In the genomic region with DNA sequence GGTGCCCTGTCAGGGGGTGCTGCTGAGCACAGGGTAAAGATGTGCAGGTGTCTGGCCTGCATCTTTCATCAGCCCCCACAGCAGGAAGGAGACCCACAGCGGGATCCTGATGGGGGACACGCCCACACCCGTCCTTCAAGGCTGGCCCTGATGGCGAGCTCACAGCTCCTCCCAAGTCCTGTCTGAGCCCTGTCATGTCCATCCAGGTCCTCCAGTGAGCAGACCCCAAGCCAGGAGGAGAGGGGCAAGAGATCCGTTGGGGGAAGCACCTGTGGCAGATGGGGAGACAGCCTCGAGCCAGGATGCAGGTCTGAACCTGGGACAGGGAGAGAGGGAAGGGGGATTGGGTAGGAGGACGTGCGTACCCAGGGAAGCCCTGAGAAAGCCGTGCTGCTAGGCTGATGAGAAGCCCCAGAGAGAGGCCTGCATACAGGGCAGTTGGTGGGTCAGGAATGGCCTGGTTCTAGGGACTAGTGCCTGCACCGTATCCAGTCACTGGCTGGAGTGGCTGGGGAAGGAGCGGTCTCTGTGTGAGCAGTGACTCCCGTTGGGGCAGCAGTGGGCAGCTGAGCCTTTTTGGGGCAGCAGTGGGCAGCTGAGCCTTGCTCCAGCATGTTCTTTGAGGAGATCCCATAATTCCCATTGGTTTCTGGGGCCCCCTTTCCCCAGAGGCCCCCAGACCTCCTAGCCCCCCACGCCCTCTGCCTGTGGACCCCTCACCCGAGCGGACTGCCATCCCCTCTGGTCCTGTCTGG, we compare ENCODE assay signal across 13 cellular contexts.
A peak's percentile ranks its signal among the peaks of the same experiment; 100 is the strongest.
DNase-seq lines count a peak whose midpoint lies in the region; ATAC-seq and TF ChIP-seq lines count a peak whose summit lies in the region.
"Had no signal": no experiment of that assay in that cellular context is flagged by ENCODE, and none has a peak within 500 bp of the region (broad histone marks: within the 10 kb centered on the region; RNA-seq: fewer than 3 reads in every experiment).

No MANE protein-coding gene starts in this region.

- TF ChIP-seq CTCF in CD4-positive, alpha-beta T cell (IDR thresholded peaks at IDR 0.05) = no peak
- TF ChIP-seq CTCF in RWPE1 (conservative IDR thresholded peaks at IDR 0.05; ENCODE audit: low read depth) (no peak), heart right ventricle (IDR thresholded peaks at IDR 0.05) (no peak)

- H3K4me3 ChIP-seq in heart right ventricle = no peak overlapping the region

- intact Hi-C loops in CD4-positive, alpha-beta T cell (cut with DNase I, micrococcal nuclease) = no loop called here
- intact Hi-C loops in heart right ventricle (cut with DNase I) (loop anchor here in 3 of 10 donors (2.0 to 10.0 kb wide), 2 partner anchors 20 to 132 kb away; a partner anchor contains a TSS), posterior vena cava (cut with DNase I) (no loop called here)

- no peaks in the 10 kb centered on the region for H3K9me3 ChIP-seq in CD4-positive, alpha-beta T cell (ENCODE audit: control insufficient read depth, low read length)
- no peaks in the 10 kb centered on the region for H3K9me3 ChIP-seq in heart right ventricle

- no peaks in the 10 kb centered on the region for H3K27me3 Mint-ChIP-seq in CD4-positive, alpha-beta T cell

- CTCF ChIA-PET in CD4-positive, alpha-beta T cell (lab: Charles Lee) = interaction anchor here (0.6 kb wide), 1 partner anchor 23 kb away, joined by 3 read pairs; no protein-coding TSS in a partner anchor
- CTCF ChIA-PET in RWPE1 (lab: Yijun Ruan, JAX) = no interaction called here

- H3K36me3 ChIP-seq in heart right ventricle = no peaks in the 10 kb centered on the region

- 93 to 95% methylated on average over 15 of the region's 15 CpGs for WGBS in heart right ventricle, 2 donors

- peak overlapping the region; percentile 46 for H3K27ac ChIP-seq in CD4-positive, alpha-beta T cell (ENCODE audit: low read depth, low read length)
- H3K27ac ChIP-seq in RWPE1 (peak overlapping the region; percentile 97), heart right ventricle (peak overlapping the region in 9 of 10 donors; percentile 56 to 81 (median 72))

- peak in 1 of 10 experiments; percentile 32 for DNase-seq in CD4-positive, alpha-beta T cell
- DNase-seq in RWPE1 (ENCODE audit: low spot score) (no peak), heart right ventricle (peak in 1 of 2 donors; percentile 3), posterior vena cava (ENCODE audit: low spot score) (peak; percentile 59), NCI-H748 (lab: John Stamatoyannopoulos, UW; ENCODE audit: unreplicated experiment) (no peak), CD1c-positive myeloid dendritic cell (ENCODE audit: extremely low spot score) (no peak)
- DNase-seq: activated CD4-positive, alpha-beta T cell treated with anti-CD3 and anti-CD28 coated beads, Interleukin-2, amount 50 U/mL, for 1 hour; cortex of kidney; HFFc6; NCI-H1092; NCI-H2227 treated with DMSO at 0.1 percent for 48 hours had no signal

- no peaks in the 10 kb centered on the region for H3K36me3 Mint-ChIP-seq in CD4-positive, alpha-beta T cell (ENCODE audit: low read depth)

- POLR2A ChIA-PET in CD4-positive, alpha-beta T cell (lab: Charles Lee) = interaction anchor here (0.8 to 2.7 kb wide), 4 partner anchors 11 to 301 kb away, joined by 3 to 20 read pairs (median 6); a partner anchor contains a TSS
- POLR2A ChIA-PET in RWPE1 (lab: Yijun Ruan, JAX; ENCODE audit: low non-redundant PET) = no interaction called here

- peaks cover 47% of the 10 kb centered on the region for H3K4me1 Mint-ChIP-seq in CD4-positive, alpha-beta T cell (ENCODE audit: low read depth)

- peaks cover 15 to 57% (median 46%) of the 10 kb centered on the region in 9 donors for H3K4me1 ChIP-seq in heart right ventricle

- no peaks in the 10 kb centered on the region for H3K9me3 Mint-ChIP-seq in CD4-positive, alpha-beta T cell
- H3K9me3 Mint-ChIP-seq: HFFc6 had no signal

- no peaks in the 10 kb centered on the region for H3K27me3 ChIP-seq in CD4-positive, alpha-beta T cell (ENCODE audit: control insufficient read depth, insufficient read depth, low read length)
- H3K27me3 ChIP-seq in heart right ventricle = no peaks in the 10 kb centered on the region

- no peak for ATAC-seq in CD4-positive, alpha-beta T cell (ENCODE audit: poor library complexity)
- ATAC-seq in heart right ventricle (no peak), HG02678 (IDR thresholded peaks at IDR 0.05; ENCODE audit: unreplicated experiment) (no peak), HG03159 (IDR thresholded peaks at IDR 0.05; ENCODE audit: unreplicated experiment) (no peak)

- no peak overlapping the region for H3K4me3 Mint-ChIP-seq in CD4-positive, alpha-beta T cell
- H3K4me3 Mint-ChIP-seq: HFFc6 had no signal

- H3K27ac Mint-ChIP-seq in CD4-positive, alpha-beta T cell = peak overlapping the region; percentile 63
- H3K27ac Mint-ChIP-seq: HFFc6 had no signal

Comparison
In these comparisons a context has a peak if more than half of its experiments do, and no peak if none do; other contexts are left out.
1. H3K27ac ChIP-seq: peak in every context shown above with its lines; median percentile 97 in RWPE1; 72 in heart right ventricle; 46 in CD4-positive, alpha-beta T cell.